In the genomic region with DNA sequence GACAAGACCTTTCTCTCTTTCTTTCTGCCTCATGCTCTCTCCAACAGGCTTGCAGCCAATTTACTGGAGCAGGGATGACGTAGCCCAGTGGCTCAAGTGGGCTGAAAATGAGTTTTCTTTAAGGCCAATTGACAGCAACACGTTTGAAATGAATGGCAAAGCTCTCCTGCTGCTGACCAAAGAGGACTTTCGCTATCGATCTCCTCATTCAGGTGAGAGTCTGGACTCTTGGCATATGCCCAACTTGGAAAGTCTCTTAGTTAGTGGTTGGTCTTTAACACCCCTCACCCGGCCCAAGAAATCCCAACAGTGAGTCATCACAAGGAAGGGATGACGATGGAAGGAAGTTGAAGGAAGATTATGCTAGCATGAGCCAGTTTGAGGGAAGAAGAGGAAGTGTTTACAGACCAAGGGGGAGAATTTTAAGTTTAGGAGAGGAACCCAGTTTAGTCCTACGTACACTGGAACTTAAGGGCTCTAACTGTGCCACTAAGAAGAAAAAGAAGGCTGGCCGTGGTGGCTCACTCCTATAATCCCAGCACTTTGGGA, we compare ENCODE assay signal across 8 cellular contexts.
DNase-seq lines count a peak whose midpoint lies in the region; ATAC-seq and TF ChIP-seq lines count a peak whose summit lies in the region.
"Had no signal": no experiment of that assay in that cellular context is flagged by ENCODE, and none has a peak within 500 bp of the region (broad histone marks: within the 10 kb centered on the region; RNA-seq: fewer than 3 reads in every experiment).

No MANE protein-coding gene starts in this region.

- peaks cover 51 to 64% of the 10 kb centered on the region in 2 donors for H3K36me3 Mint-ChIP-seq in stimulated activated naive B cell treated with anti-CD40 and anti-IgM and Interleukin-4, amounts not matched to agents 10 μg/mL and 1 μg/mL and 100 μg/mL, for 72 hours

- H3K27me3 ChIP-seq in SK-N-SH (ENCODE audit: insufficient read depth) = no peaks in the 10 kb centered on the region

- no peaks in the 10 kb centered on the region for H3K79me2 ChIP-seq in SK-N-SH (ENCODE audit: insufficient read depth)

- H2AFZ ChIP-seq in SK-N-SH (ENCODE audit: low read depth) = no peak overlapping the region

- H3K4me2 ChIP-seq in SK-N-SH = no peak overlapping the region

- TF ChIP-seq RAD21 in SK-N-SH (IDR thresholded peaks at IDR 0.05; ENCODE audit: low read length) = no peak

- no peaks in the 10 kb centered on the region for H3K9me3 ChIP-seq in SK-N-SH

- no peak for TF ChIP-seq CTCF in SK-N-SH (IDR thresholded peaks at IDR 0.05)

- ATAC-seq in Right ventricle myocardium superior (ENCODE audit: poor library complexity) = peak; percentile 64
- no peak for ATAC-seq in stimulated activated naive B cell treated with anti-CD40 and anti-IgM and Interleukin-4, amounts not matched to agents 10 μg/mL and 1 μg/mL and 100 μg/mL, for 72 hours (replicated peaks)

- H3K4me3 Mint-ChIP-seq in stimulated activated naive B cell treated with anti-CD40 and anti-IgM and Interleukin-4, amounts not matched to agents 10 μg/mL and 1 μg/mL and 100 μg/mL, for 72 hours = peak overlapping the region; percentile 21 to 39
- H3K4me3 Mint-ChIP-seq: nephron had no signal

- CTCF ChIA-PET in SK-N-SH (lab: Yijun Ruan, JAX) = no interaction called here

- peaks cover 4% of the 10 kb centered on the region for H3F3A ChIP-seq in SK-N-SH (replicated peaks; ENCODE audit: insufficient read depth)

- no peak for TF ChIP-seq EP300 in SK-N-SH (IDR thresholded peaks at IDR 0.05; ENCODE audit: borderline replicate concordance in 1 of 2, low read depth in 1 of 2, low read length in 1 of 2)

- H3K27ac Mint-ChIP-seq in stimulated activated naive B cell treated with anti-CD40 and anti-IgM and Interleukin-4, amounts not matched to agents 10 μg/mL and 1 μg/mL and 100 μg/mL, for 72 hours = peak overlapping the region; percentile 74
- H3K27ac Mint-ChIP-seq: nephron had no signal

- intact Hi-C loops in Right ventricle myocardium superior (cut with DNase I) = no loop called here

- POLR2A ChIA-PET in SK-N-SH (lab: Yijun Ruan, JAX) = no interaction called here

- H3K9me3 Mint-ChIP-seq in stimulated activated naive B cell treated with anti-CD40 and anti-IgM and Interleukin-4, amounts not matched to agents 10 μg/mL and 1 μg/mL and 100 μg/mL, for 72 hours = no peaks in the 10 kb centered on the region
- H3K9me3 Mint-ChIP-seq: nephron had no signal

- no peak overlapping the region for H3K4me3 ChIP-seq in SK-N-SH (ENCODE audit: low read depth in 2 of 2, low read length in 1 of 2)

- H4K20me1 ChIP-seq in SK-N-SH (ENCODE audit: insufficient read depth) = no peaks in the 10 kb centered on the region

- H3K9me2 ChIP-seq in SK-N-SH = no peaks in the 10 kb centered on the region

- no peak overlapping the region for H3K27ac ChIP-seq in SK-N-SH (ENCODE audit: low read depth in 2 of 2, low read length in 1 of 2)

- no peak overlapping the region for H3K9ac ChIP-seq in SK-N-SH

- H3K4me1 ChIP-seq in SK-N-SH (ENCODE audit: control insufficient read depth in 1 of 2, insufficient read depth in 2 of 2, low read depth in 1 of 2, low read length in 1 of 2) = peaks cover 0 to 5% of the 10 kb centered on the region in 2 experiments; a peak in 2 of 4 replicates

- no peaks in the 10 kb centered on the region for H3K27me3 Mint-ChIP-seq in stimulated activated naive B cell treated with anti-CD40 and anti-IgM and Interleukin-4, amounts not matched to agents 10 μg/mL and 1 μg/mL and 100 μg/mL, for 72 hours

- peaks cover 55 to 74% of the 10 kb centered on the region in 2 donors for H3K4me1 Mint-ChIP-seq in stimulated activated naive B cell treated with anti-CD40 and anti-IgM and Interleukin-4, amounts not matched to agents 10 μg/mL and 1 μg/mL and 100 μg/mL, for 72 hours
- H3K4me1 Mint-ChIP-seq: nephron had no signal

- DNase-seq in M059J (ENCODE audit: low read depth) (peak; percentile 78), SK-N-SH (no peak), Right ventricle myocardium superior (no peak), occipital lobe (lab: John Stamatoyannopoulos, UW) (no peak), AG08396 (ENCODE audit: low spot score) (no peak)
- DNase-seq in stimulated activated naive B cell treated with anti-CD40 and anti-IgM and Interleukin-4, amounts not matched to agents 10 μg/mL and 1 μg/mL and 100 μg/mL, for 72 hours = no peak
- no peak for DNase-seq in stimulated activated naive CD4-positive, alpha-beta T cell treated with Interleukin-2 at 50 U/mL for 16 hours (lab: John Stamatoyannopoulos, UW)

- 71% methylated on average over 8 of the region's 8 CpGs for WGBS in SK-N-SH (ENCODE audit: low lambda C conversion rate)

- H3K36me3 ChIP-seq in SK-N-SH (replicated peaks in 1 of 2; ENCODE audit: control insufficient read depth in 1 of 2, insufficient read depth in 2 of 2, low read length in 1 of 2) = peaks cover 10 to 27% of the 10 kb centered on the region in 2 experiments

TF ChIP-seq in SK-N-SH, 30 proteins besides CTCF, POLR2A, EP300 and RAD21:
- no peak for TF ChIP-seq TCF12 (IDR thresholded peaks at IDR 0.05)
- TF ChIP-seq CHD2 (IDR thresholded peaks at IDR 0.05; ENCODE audit: low read length, partially characterized antibody) = no peak
- TF ChIP-seq ELF1 (IDR thresholded peaks at IDR 0.05) = no peak
- no peak for TF ChIP-seq MEF2A (IDR thresholded peaks at IDR 0.05; ENCODE audit: borderline replicate concordance, low read depth)
- TF ChIP-seq JUND (IDR thresholded peaks at IDR 0.05) = 0 out of 2 replicates have a peak, but pooled peaks have one; percentile 8
- TF ChIP-seq PBX3 (IDR thresholded peaks at IDR 0.05) = no peak
